ENCODE assay signal across 21 cellular contexts in genomic region chr3:134074790-134075567, GRCh38. TPM values are rescaled to one million over a fixed set of nuclear protein-coding genes. Genes with fewer than 3 reads are reported as not detected.
DNase-seq lines count a peak whose midpoint lies in the region; TF ChIP-seq lines count a peak whose summit lies in the region.
"Had no signal": no experiment of that assay in that cellular context is flagged by ENCODE, and none has a peak within 500 bp of the region (broad histone marks: within the 10 kb centered on the region; RNA-seq: fewer than 3 reads in every experiment).

No MANE protein-coding gene starts in this region.

- H3K27me3 ChIP-seq in testis = no peaks in the 10 kb centered on the region

- TF ChIP-seq CTCF in coronary artery (IDR thresholded peaks at IDR 0.05) (no peak), testis (IDR thresholded peaks at IDR 0.05) (no peak)

- H3K4me1 Mint-ChIP-seq in activated CD4-positive, alpha-beta memory T cell treated with anti-CD3 and anti-CD28 coated beads, Interleukin-2, amount 10 ng/mL, durations not matched to agents 7 days and 5 days = no peaks in the 10 kb centered on the region
- H3K4me1 Mint-ChIP-seq: CD4-positive, CD25-positive, alpha-beta regulatory T cell; H9 had no signal

- intact Hi-C loops in testis (cut with DNase I; ENCODE audit: low total_unique reads) = no loop called here

- POLR2A ChIA-PET in activated CD4-positive, alpha-beta memory T cell treated with anti-CD3 and anti-CD28 coated beads, Interleukin-2, amount 10 ng/mL, durations not matched to agents 7 days and 5 days (lab: Charles Lee) = no interaction called here

- TF ChIP-seq POLR2A in testis (IDR thresholded peaks at IDR 0.05) = no peak

- DNase-seq in activated CD4-positive, alpha-beta memory T cell treated with anti-CD3 and anti-CD28 coated beads, Interleukin-2, amount 10 ng/mL, durations not matched to agents 7 days and 5 days = peak; percentile 3
- DNase-seq in coronary artery (ENCODE audit: low spot score) = peak; percentile 38
- peak; percentile 20 to 50 for DNase-seq in lung microvascular endothelial cell (ENCODE audit: low read depth in 2 of 2)
- DNase-seq in testis = peak; percentile 2
- no peak for DNase-seq in OCI-M1 (lab: John Stamatoyannopoulos, UW)
- DNase-seq in HK-2 (ENCODE audit: unreplicated experiment) = no peak
- DNase-seq in OCI-M2 (lab: John Stamatoyannopoulos, UW; ENCODE audit: unreplicated experiment) = no peak
- DNase-seq in iPS-NIHi7 (ENCODE audit: extremely low spot score) = no peak
- DNase-seq: CD4-positive, CD25-positive, alpha-beta regulatory T cell; DMS79; H9; HFFc6; KG1; NCI-H1092; NCI-H1436 treated with DMSO at 0.1 percent for 48 hours; NCI-H1930; NCI-H226; NCI-H510A treated with DMSO at 0.1 percent for 48 hours; NCI-H82; SHP77 had no signal

- no peak overlapping the region for H3K4me3 ChIP-seq in coronary artery
- no peak overlapping the region for H3K4me3 ChIP-seq in testis
- H3K4me3 ChIP-seq: GM12878 had no signal

- WGBS in testis, 2 donors = 93 to 97% methylated on average over 9 of the region's 9 CpGs

- H3K4me3 Mint-ChIP-seq in activated CD4-positive, alpha-beta memory T cell treated with anti-CD3 and anti-CD28 coated beads, Interleukin-2, amount 10 ng/mL, durations not matched to agents 7 days and 5 days = no peak overlapping the region
- H3K4me3 Mint-ChIP-seq: CD4-positive, CD25-positive, alpha-beta regulatory T cell; H9; HFFc6 had no signal

- no peaks in the 10 kb centered on the region for H3K36me3 ChIP-seq in testis (ENCODE audit: low read depth, missing control alignments)

- CTCF ChIA-PET in activated CD4-positive, alpha-beta memory T cell treated with anti-CD3 and anti-CD28 coated beads, Interleukin-2, amount 10 ng/mL, durations not matched to agents 7 days and 5 days (lab: Charles Lee) = no interaction called here

- peaks cover 2% of the 10 kb centered on the region for H3K27me3 Mint-ChIP-seq in activated CD4-positive, alpha-beta memory T cell treated with anti-CD3 and anti-CD28 coated beads, Interleukin-2, amount 10 ng/mL, durations not matched to agents 7 days and 5 days

- H3K9me3 ChIP-seq in testis = no peaks in the 10 kb centered on the region

- H3K27ac Mint-ChIP-seq in activated CD4-positive, alpha-beta memory T cell treated with anti-CD3 and anti-CD28 coated beads, Interleukin-2, amount 10 ng/mL, durations not matched to agents 7 days and 5 days = no peak overlapping the region
- H3K27ac Mint-ChIP-seq: H9, HFFc6 had no signal

- H3K9me3 Mint-ChIP-seq in activated CD4-positive, alpha-beta memory T cell treated with anti-CD3 and anti-CD28 coated beads, Interleukin-2, amount 10 ng/mL, durations not matched to agents 7 days and 5 days = no peaks in the 10 kb centered on the region

- no peaks in the 10 kb centered on the region for H3K4me1 ChIP-seq in testis

- no peak overlapping the region for H3K27ac ChIP-seq in coronary artery
- no peak overlapping the region for H3K27ac ChIP-seq in testis

- H3K36me3 Mint-ChIP-seq in activated CD4-positive, alpha-beta memory T cell treated with anti-CD3 and anti-CD28 coated beads, Interleukin-2, amount 10 ng/mL, durations not matched to agents 7 days and 5 days (ENCODE audit: low read depth) = no peaks in the 10 kb centered on the region
- H3K36me3 Mint-ChIP-seq: CD4-positive, CD25-positive, alpha-beta regulatory T cell had no signal

RNA-seq across cellular contexts. Expression of gene SLCO2A1, which starts 45.3 kb away (rescaled TPM):
- not detected for total RNA-seq in activated CD4-positive, alpha-beta memory T cell treated with anti-CD3 and anti-CD28 coated beads, Interleukin-2, amount 10 ng/mL, durations not matched to agents 7 days and 5 days
- total RNA-seq in lung microvascular endothelial cell (2.4 and 7.9 TPM in 2 replicates), testis (1 to 10 TPM; 2.2 to 2.5 TPM)
- 5.3 TPM for polyA plus RNA-seq in testis (ENCODE audit: insufficient read depth, low read depth, low replicate concordance)
- total RNA-seq: CD4-positive, CD25-positive, alpha-beta regulatory T cell had no signal
- polyA plus RNA-seq: CD4-positive, CD25-positive, alpha-beta regulatory T cell; GM12878 had no signal

Comparison
In these comparisons a context has a peak if more than half of its experiments do, and no peak if none do; other contexts are left out.
1. DNase-seq: peak in activated CD4-positive, alpha-beta memory T cell treated with anti-CD3 and anti-CD28 coated beads, Interleukin-2, amount 10 ng/mL, durations not matched to agents 7 days and 5 days (single experiment), coronary artery (single experiment), lung microvascular endothelial cell (2 of 2) and testis (single experiment); none in OCI-M1 (single experiment), HK-2 (single experiment), OCI-M2 (single experiment) and iPS-NIHi7 (single experiment).